In genomic region chr3:101573449-101574387, GRCh38 we compare ENCODE assay signal across 1 cellular context.
TF ChIP-seq lines count a peak whose summit lies in the region.

PCNP (plus strand) TSS chr3:101574180; CDS start chr3:101574216, 36 bp downstream.

TF ChIP-seq in K562, 482 proteins besides CTCF, POLR2A, EP300 and RAD21 (continued from another document and continues in another):
- TF ChIP-seq ZNF280A (IDR thresholded peaks at IDR 0.05; ENCODE audit: low read depth, partially characterized antibody) (no peak), ETV6 (IDR thresholded peaks at IDR 0.05; ENCODE audit: borderline replicate concordance in 1 of 2, low read depth in 2 of 2, low read length in 1 of 2) (peak in 1 of 2 experiments; percentile 43; a peak in 1 of 4 replicates), ETV6 (CRISPR knock-in tag; IDR thresholded peaks at IDR 0.05; ENCODE audit: borderline replicate concordance) (no peak), TRIM24 (IDR thresholded peaks at IDR 0.05) (0 out of 4 replicates have a peak, but pooled peaks of 1 of the 2 experiments have one; percentile 13), ZNF174 (CRISPR knock-in tag; IDR thresholded peaks at IDR 0.05) (no peak), MYC (IDR thresholded peaks at IDR 0.05; ENCODE audit: low read depth, low read length) (peak; percentile 84), MYC (CRISPR knock-in tag; IDR thresholded peaks at IDR 0.05; ENCODE audit: borderline replicate concordance, low read depth) (no peak; the same call in 1 of the 2 replicates), MBD2 (IDR thresholded peaks at IDR 0.05; ENCODE audit: borderline replicate concordance, low read depth) (peak; percentile 67; the same call in 1 of the 2 replicates), ZNF764 (CRISPR knock-in tag; IDR thresholded peaks at IDR 0.05; ENCODE audit: low read depth) (no peak), DEAF1 (CRISPR knock-in tag; IDR thresholded peaks at IDR 0.05) (peak; percentile 50), TBL1XR1 (IDR thresholded peaks at IDR 0.05; ENCODE audit: low read length in 2 of 2) (peak in 1 of 2 experiments; percentile 62; a peak in 1 of 4 replicates), FOXA3 (CRISPR knock-in tag; conservative IDR thresholded peaks at IDR 0.05 in 1 of 2, IDR thresholded peaks at IDR 0.05 in 1 of 2) (peak; percentile 81 to 92; a peak in 3 of 4 replicates), TAF7 (tag; IDR thresholded peaks at IDR 0.05) (peak; percentile 28; the same call in 1 of the 2 replicates), PBX2 (CRISPR knock-in tag; IDR thresholded peaks at IDR 0.05; ENCODE audit: low read depth) (no peak), PBX2 (tag; conservative IDR thresholded peaks at IDR 0.05; ENCODE audit: low read depth) (peak; percentile 51; the same call in 1 of the 2 replicates), AFF1 (IDR thresholded peaks at IDR 0.05; ENCODE audit: low read depth in 1 of 2, partially characterized antibody in 2 of 2) (peak; percentile 71 to 77), KLF10 (CRISPR knock-in tag; IDR thresholded peaks at IDR 0.05) (no peak), ARID1B (IDR thresholded peaks at IDR 0.05) (peak; percentile 30; the same call in 1 of the 2 replicates), THAP12 (CRISPR knock-in tag; IDR thresholded peaks at IDR 0.05) (peak; percentile 95), MTA2 (IDR thresholded peaks at IDR 0.05; ENCODE audit: low read depth) (no peak), ERF (CRISPR knock-in tag; IDR thresholded peaks at IDR 0.05) (no peak), HCFC1 (IDR thresholded peaks at IDR 0.05; ENCODE audit: low read depth, low read length) (peak; percentile 68), TCF7 (IDR thresholded peaks at IDR 0.05; ENCODE audit: borderline replicate concordance) (peak; percentile 86; the same call in 1 of the 2 replicates), MTA3 (IDR thresholded peaks at IDR 0.05; ENCODE audit: borderline replicate concordance) (peak; percentile 87), ZNF561 (CRISPR knock-in tag; conservative IDR thresholded peaks at IDR 0.05) (no peak), ATF3 (IDR thresholded peaks at IDR 0.05) (peak; percentile 93), ATF3 (CRISPR knock-in tag; conservative IDR thresholded peaks at IDR 0.05) (peak; percentile 63; the same call in 1 of the 2 replicates), MGA (IDR thresholded peaks at IDR 0.05) (peak; percentile 30; the same call in 1 of the 2 replicates), ZNF253 (CRISPR knock-in tag; conservative IDR thresholded peaks at IDR 0.05) (no peak), CHCHD3 (CRISPR knock-in tag; IDR thresholded peaks at IDR 0.05) (no peak)
